8 cellular contexts compared by ENCODE assay signal in the genomic region with DNA sequence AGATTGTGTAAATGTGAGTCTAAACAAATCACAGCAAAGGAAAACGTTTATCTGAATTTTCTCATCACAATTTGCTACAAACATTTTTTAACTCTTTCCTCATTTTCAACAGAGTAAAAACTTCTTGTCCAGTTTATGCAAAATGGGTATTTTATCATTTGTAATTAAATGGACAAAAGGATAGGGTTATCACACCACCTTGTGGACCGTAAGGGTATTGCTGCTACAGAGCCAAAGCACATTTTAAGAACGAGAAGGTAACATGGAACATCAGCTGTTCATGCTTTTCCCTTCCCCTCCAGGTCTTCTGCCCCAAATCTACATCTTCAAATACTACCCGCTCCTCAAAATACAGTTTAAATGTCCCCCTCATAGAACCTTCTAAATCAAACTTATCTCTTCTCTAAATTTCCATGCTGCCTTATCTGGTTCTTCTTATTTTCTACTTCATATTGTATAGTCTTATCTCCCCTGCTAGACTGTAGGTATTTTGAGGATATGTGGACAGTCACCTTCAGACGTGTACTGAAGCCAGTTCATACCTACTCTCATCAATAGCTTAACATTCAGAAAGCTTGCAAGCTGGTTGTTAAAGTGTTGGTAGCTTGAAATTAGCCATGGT. TPM values are rescaled to one million over a fixed set of nuclear protein-coding genes. Genes with fewer than 3 reads are reported as not detected.
A peak's percentile ranks its signal among the peaks of the same experiment; 100 is the strongest.
DNase-seq lines count a peak whose midpoint lies in the region; ATAC-seq, FAIRE-seq and TF ChIP-seq lines count a peak whose summit lies in the region.

No MANE protein-coding gene starts in this region.

- no peak overlapping the region for H3K27ac Mint-ChIP-seq in CD8-positive, alpha-beta memory T cell

- POLR2A ChIA-PET in CD8-positive, alpha-beta memory T cell (lab: Charles Lee), result no interaction called here

- no peaks in the 10 kb centered on the region for H3K27me3 ChIP-seq in CD8-positive, alpha-beta memory T cell (ENCODE audit: insufficient read depth, low read length, poor library complexity, severe bottlenecking)
- H3K27me3 ChIP-seq in thoracic aorta (replicated peaks; ENCODE audit: insufficient read depth), result no peaks in the 10 kb centered on the region

- H3K4me1 ChIP-seq in CD8-positive, alpha-beta memory T cell (ENCODE audit: insufficient read depth, low read length), result peaks cover 9% of the 10 kb centered on the region
- H3K4me1 ChIP-seq in kidney (ENCODE audit: control insufficient read depth in 1 of 2, insufficient read depth in 1 of 2, low read depth in 1 of 2, low read length in 2 of 2), result no peaks in the 10 kb centered on the region
- no peaks in the 10 kb centered on the region for H3K4me1 ChIP-seq in thoracic aorta (ENCODE audit: control insufficient read depth in 1 of 2, low read depth in 2 of 2)

- H3K4me3 Mint-ChIP-seq in CD8-positive, alpha-beta memory T cell, result no peak overlapping the region

- no peaks in the 10 kb centered on the region for H3K9me3 ChIP-seq in CD8-positive, alpha-beta memory T cell (ENCODE audit: low read length)
- H3K9me3 ChIP-seq in kidney (ENCODE audit: control insufficient read depth in 1 of 2, low read length in 2 of 2), result no peaks in the 10 kb centered on the region
- H3K9me3 ChIP-seq in thoracic aorta, result no peaks in the 10 kb centered on the region

- H3K36me3 ChIP-seq in CD8-positive, alpha-beta memory T cell (ENCODE audit: insufficient read depth, low read length), result no peaks in the 10 kb centered on the region
- H3K36me3 ChIP-seq in kidney (ENCODE audit: control insufficient read depth in 1 of 2, insufficient read depth in 2 of 2, low read length in 2 of 2) (no peaks in the 10 kb centered on the region), thoracic aorta (no peaks in the 10 kb centered on the region)

- no peak overlapping the region for H3K4me3 ChIP-seq in CD8-positive, alpha-beta memory T cell (ENCODE audit: low read length)
- H3K4me3 ChIP-seq in astrocyte of the spinal cord (ENCODE audit: low read depth, low read length), result no peak overlapping the region
- H3K4me3 ChIP-seq in kidney (ENCODE audit: low read length in 2 of 2), result no peak overlapping the region
- H3K4me3 ChIP-seq in thoracic aorta, result no peak overlapping the region

- in situ Hi-C loops in astrocyte of the spinal cord (cut with HindIII; ENCODE audit: low sequenced_read_pairs), result no loop called here

- intact Hi-C loops in kidney (cut with DNase I), result no loop called here

- H3K9ac ChIP-seq in kidney (ENCODE audit: low read length in 2 of 2), result no peak overlapping the region

- H3K27me3 Mint-ChIP-seq in CD8-positive, alpha-beta memory T cell, result peaks cover 1 to 11% of the 10 kb centered on the region in 2 donors

- H3K27ac ChIP-seq in CD8-positive, alpha-beta memory T cell (ENCODE audit: low read depth, low read length), result no peak overlapping the region
- no peak overlapping the region for H3K27ac ChIP-seq in kidney (ENCODE audit: low read depth in 2 of 2, low read length in 2 of 2)
- no peak overlapping the region for H3K27ac ChIP-seq in thoracic aorta

- peak; percentile 74 for ATAC-seq in HG02981 (IDR thresholded peaks at IDR 0.05; ENCODE audit: unreplicated experiment)
- no peak for ATAC-seq in thoracic aorta (ENCODE audit: insufficient number of reproducible peaks, low FRiP score, low read depth)

- peak; percentile 91 for TF ChIP-seq CTCF in astrocyte of the spinal cord (IDR thresholded peaks at IDR 0.05; ENCODE audit: low read depth, low read length)
- TF ChIP-seq CTCF in kidney (IDR thresholded peaks at IDR 0.05; ENCODE audit: borderline replicate concordance, extremely low read depth, insufficient read depth), result peak; percentile 86
- TF ChIP-seq CTCF in thoracic aorta (IDR thresholded peaks at IDR 0.05), result peak; percentile 91

- no peaks in the 10 kb centered on the region for H3K36me3 Mint-ChIP-seq in CD8-positive, alpha-beta memory T cell

- peaks cover 7 to 13% (median 12%) of the 10 kb centered on the region in 3 donors for H3K4me1 Mint-ChIP-seq in CD8-positive, alpha-beta memory T cell

- H3K9me3 Mint-ChIP-seq in CD8-positive, alpha-beta memory T cell, result no peaks in the 10 kb centered on the region

- DNase-seq in CD8-positive, alpha-beta memory T cell, result peak in 4 of 5 donors; percentile 4 to 54 (median 24)
- DNase-seq in GM18507 (ENCODE audit: extremely low spot score, insufficient read length, low read depth), result no peak
- DNase-seq in NCI-H82 (lab: John Stamatoyannopoulos, UW), result peak; percentile 60
- peak; percentile 56 for DNase-seq in astrocyte of the spinal cord (ENCODE audit: low read depth, low spot score)
- DNase-seq in kidney, result no peak
- no peak for DNase-seq in thoracic aorta (ENCODE audit: low spot score)
- no peak for DNase-seq in DMS79 treated with DMSO at 0.1 percent for 48 hours (lab: John Stamatoyannopoulos, UW)

- FAIRE-seq in GM18507 (lab: Jason Lieb, UNC) (peak; percentile 83), kidney (lab: Jason Lieb, UNC) (peak; percentile 88)

- CTCF ChIA-PET in CD8-positive, alpha-beta memory T cell (lab: Charles Lee), result interaction anchor here (1.0 kb wide), 1 partner anchor 1090 kb away, joined by 8 read pairs; no protein-coding TSS in a partner anchor

RNA-seq across cellular contexts. Expression of a gene that starts 12.8 kb away (rescaled TPM):
- 10 to 100 TPM; 18.4 to 18.6 TPM for total RNA-seq in CD8-positive, alpha-beta memory T cell
- 12.0 TPM for polyA plus RNA-seq in CD8-positive, alpha-beta memory T cell
- 16.0 TPM for total RNA-seq in kidney
- polyA plus RNA-seq in kidney (ENCODE audit: insufficient read depth, low read depth, low replicate concordance), result 21.4 TPM
- 10 to 100 TPM; 14.1 to 20.0 TPM for total RNA-seq in thoracic aorta

Comparison
In these comparisons a context has a peak if more than half of its experiments do, and no peak if none do; other contexts are left out.
1. DNase-seq: peak in CD8-positive, alpha-beta memory T cell (4 of 5), NCI-H82 (single experiment) and astrocyte of the spinal cord (single experiment); none in GM18507 (single experiment), kidney (single experiment), thoracic aorta (single experiment) and DMS79 treated with DMSO at 0.1 percent for 48 hours (single experiment).
2. Peak in every context shown above with its lines, with median percentiles within 50 percentile points of each other: CTCF ChIP-seq.